Comparison of ENCODE assay signal across 8 cellular contexts in the genomic region with DNA sequence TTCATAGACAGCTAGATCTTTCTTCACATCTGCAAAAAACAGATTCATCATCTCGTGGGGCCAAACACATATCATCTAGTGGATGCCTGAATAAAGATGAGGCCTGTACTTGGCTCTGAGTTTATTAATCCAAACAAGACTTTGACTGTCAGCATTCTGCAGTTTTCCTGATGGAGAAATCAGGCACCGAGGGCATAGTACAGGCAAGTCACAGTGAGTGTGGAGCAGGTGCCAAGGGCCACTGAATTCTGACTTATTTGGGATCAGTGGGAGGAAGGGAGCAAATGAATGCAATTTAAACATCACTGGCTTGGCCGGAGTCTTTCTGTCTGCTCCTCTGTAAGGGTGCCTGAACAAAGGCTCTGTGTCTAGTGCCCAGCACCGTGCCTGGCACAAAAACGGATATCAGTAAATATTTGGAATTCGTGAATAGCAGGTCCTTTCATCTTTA. TPM values are rescaled to one million over a fixed set of nuclear protein-coding genes. Genes with fewer than 3 reads are reported as not detected.
DNase-seq lines count a peak whose midpoint lies in the region; ATAC-seq and TF ChIP-seq lines count a peak whose summit lies in the region.

No MANE protein-coding gene starts in this region.

- H3K9me3 ChIP-seq in GM23248 (ENCODE audit: low read depth): no peaks in the 10 kb centered on the region

- H3K9me2 ChIP-seq in GM23248 (ENCODE audit: insufficient read depth): no peaks in the 10 kb centered on the region

- in situ Hi-C loops in GM23248 (cut with MboI): no loop called here

- peaks cover 5% of the 10 kb centered on the region; the same call in 1 of the 2 replicates for H4K20me1 ChIP-seq in GM23248 (ENCODE audit: insufficient read depth)

- peaks cover 43% of the 10 kb centered on the region for H3K4me1 ChIP-seq in GM23248 (ENCODE audit: insufficient read depth)

- H3K4me3 ChIP-seq in GM23248 (peak overlapping the region; percentile 93), retinal pigment epithelial cell (ENCODE audit: low read length) (peak overlapping the region; percentile 88)

- 0 to 1% methylated on average over 6 of the region's 6 CpGs for WGBS in GM23248 (ENCODE audit: low coverage in 1 of 2, low lambda C conversion rate in 2 of 2, missing lambda C conversion rate in 2 of 2), 2 experiments

- peaks cover 54% of the 10 kb centered on the region for H3K79me2 ChIP-seq in GM23248 (ENCODE audit: insufficient read depth)

- H3K27me3 ChIP-seq in GM23248 (replicated peaks; ENCODE audit: insufficient read depth): no peaks in the 10 kb centered on the region

- H3K36me3 ChIP-seq in GM23248 (ENCODE audit: low read depth): no peaks in the 10 kb centered on the region

- H3K9ac ChIP-seq in GM23248: peak overlapping the region; percentile 95

- no peak for ATAC-seq in HG02970 (IDR thresholded peaks at IDR 0.05; ENCODE audit: low FRiP score, unreplicated experiment)
- no peak for ATAC-seq in HG02938 (IDR thresholded peaks at IDR 0.05; ENCODE audit: unreplicated experiment)

- peak; percentile 34 for DNase-seq in GM23248
- peak; percentile 77 for DNase-seq in globus pallidus (ENCODE audit: low spot score)
- no peak for DNase-seq in retinal pigment epithelial cell (ENCODE audit: low read depth)
- no peak for DNase-seq in SHP77 treated with DMSO at 0.1 percent for 48 hours (lab: John Stamatoyannopoulos, UW)
- DNase-seq in OCI-M2 (lab: John Stamatoyannopoulos, UW; ENCODE audit: unreplicated experiment): no peak

- peak overlapping the region; percentile 96 for H3K4me2 ChIP-seq in GM23248 (ENCODE audit: unreplicated experiment)

- H2AFZ ChIP-seq in GM23248: no peak overlapping the region

- peak overlapping the region; percentile 95 for H3K27ac ChIP-seq in GM23248
- peak overlapping the region; percentile 79 for H3K27ac ChIP-seq in VCaP

- H3F3A ChIP-seq in GM23248 (ENCODE audit: insufficient read depth): peaks cover 35% of the 10 kb centered on the region

- TF ChIP-seq CTCF in VCaP (conservative IDR thresholded peaks at IDR 0.05) (no peak), retinal pigment epithelial cell (conservative IDR thresholded peaks at IDR 0.05; ENCODE audit: low read depth, low read length) (no peak)

RNA-seq across cellular contexts. Expression of a gene that starts 1.0 kb away (rescaled TPM):
- total RNA-seq in GM23248 (2014; rRNA removed; shearing (Covaris generic)): 33.4 and 77.2 TPM in 2 replicates
- 49.5 and 50.7 TPM in 2 replicates for polyA plus RNA-seq in GM23248 (2016; fragmentation: Nextera tagmentation; extraction: Ambion mirVana)

Comparison
In these comparisons a context has a peak if more than half of its experiments do, and no peak if none do; other contexts are left out.
1. DNase-seq: peak in GM23248 (single experiment) and globus pallidus (single experiment); none in retinal pigment epithelial cell (single experiment), SHP77 treated with DMSO at 0.1 percent for 48 hours (single experiment) and OCI-M2 (single experiment).